10 cellular contexts compared by ENCODE assay signal in genomic region chr12:55828357-55828756, GRCh38. TPM values are rescaled to one million over a fixed set of nuclear protein-coding genes. Genes with fewer than 3 reads are reported as not detected.
DNase-seq lines count a peak whose midpoint lies in the region; ATAC-seq, FAIRE-seq and TF ChIP-seq lines count a peak whose summit lies in the region.
"Had no signal": no experiment of that assay in that cellular context is flagged by ENCODE, and none has a peak within 500 bp of the region (broad histone marks: within the 10 kb centered on the region; RNA-seq: fewer than 3 reads in every experiment).

No MANE protein-coding gene starts in this region.

- H3K27me3 ChIP-seq in HepG2 (ENCODE audit: control insufficient read depth in 1 of 2, insufficient read depth in 2 of 2, low read length in 2 of 2) = no peaks in the 10 kb centered on the region; a peak in 1 of 5 replicates
- H3K27me3 ChIP-seq in thyroid gland = no peaks in the 10 kb centered on the region

- TF ChIP-seq CTCF in HepG2 (CRISPR knock-in tag; IDR thresholded peaks at IDR 0.05) (no peak), thyroid gland (IDR thresholded peaks at IDR 0.05) (no peak)

- in situ Hi-C loops in HepG2 (cut with HindIII; ENCODE audit: extremely low pct_ligation_motif_present, low pct_unique_long_range_greater_than_20kb) = no loop called here

- H3K4me1 Mint-ChIP-seq in activated naive CD8-positive, alpha-beta T cell treated with anti-CD3 and anti-CD28 coated beads, Interleukin-2, amount 10 ng/mL, durations not matched to agents 7 days and 5 days = peaks cover 45% of the 10 kb centered on the region

- no peaks in the 10 kb centered on the region for H3K9me3 Mint-ChIP-seq in activated naive CD8-positive, alpha-beta T cell treated with anti-CD3 and anti-CD28 coated beads, Interleukin-2, amount 10 ng/mL, durations not matched to agents 7 days and 5 days

- no peaks in the 10 kb centered on the region for H3K9me3 ChIP-seq in HepG2 (ENCODE audit: low read length)
- H3K9me3 ChIP-seq in thyroid gland = no peaks in the 10 kb centered on the region

- peak overlapping the region; percentile 99 for H3K4me3 Mint-ChIP-seq in activated naive CD8-positive, alpha-beta T cell treated with anti-CD3 and anti-CD28 coated beads, Interleukin-2, amount 10 ng/mL, durations not matched to agents 7 days and 5 days

- TF ChIP-seq POLR2A in HepG2 (IDR thresholded peaks at IDR 0.05; ENCODE audit: insufficient read depth in 1 of 2, low read depth in 2 of 2, low read length in 2 of 2) (no peak), thyroid gland (IDR thresholded peaks at IDR 0.05) (no peak)

- H3K36me3 ChIP-seq in HepG2 (replicated peaks in 1 of 2; ENCODE audit: control insufficient read depth in 1 of 2, insufficient read depth in 2 of 2, low read length in 2 of 2) (no peaks in the 10 kb centered on the region), thyroid gland (no peaks in the 10 kb centered on the region)

- H3K27ac Mint-ChIP-seq in activated naive CD8-positive, alpha-beta T cell treated with anti-CD3 and anti-CD28 coated beads, Interleukin-2, amount 10 ng/mL, durations not matched to agents 7 days and 5 days = peak overlapping the region; percentile 97

- CTCF ChIA-PET in HepG2 (lab: Yijun Ruan, JAX; ENCODE audit: low intra/inter-chr PET ratio, low total read pairs) = no interaction called here

- H2AFZ ChIP-seq in HepG2 (ENCODE audit: low read length) = no peak overlapping the region

- H3K27me3 Mint-ChIP-seq in activated naive CD8-positive, alpha-beta T cell treated with anti-CD3 and anti-CD28 coated beads, Interleukin-2, amount 10 ng/mL, durations not matched to agents 7 days and 5 days = no peaks in the 10 kb centered on the region

- no TSS peak for BruUV-seq in HepG2 (replicated peaks; lab: Mats Ljungman, UMichigan)

- H3K4me1 ChIP-seq in HepG2 (ENCODE audit: insufficient read depth, low read length) (peaks cover 63% of the 10 kb centered on the region), thyroid gland (peaks cover 42 to 48% of the 10 kb centered on the region in 2 donors)

- H3K79me2 ChIP-seq in HepG2 (ENCODE audit: insufficient read depth, low read length) = peaks cover 31% of the 10 kb centered on the region

- H3K27ac ChIP-seq in HepG2 (ENCODE audit: extremely low read length, insufficient read depth, low read length) (peak overlapping the region; percentile 93), thyroid gland (peak overlapping the region in 2 of 3 donors; percentile 77 to 91)

- ATAC-seq in activated naive CD8-positive, alpha-beta T cell treated with anti-CD3 and anti-CD28 coated beads, Interleukin-2, amount 10 ng/mL, durations not matched to agents 7 days and 5 days (ENCODE audit: low read depth) = no peak
- ATAC-seq in HepG2 = no peak
- no peak for ATAC-seq in HG02840 (IDR thresholded peaks at IDR 0.05; ENCODE audit: low FRiP score, unreplicated experiment)

- peak overlapping the region; percentile 71; the same call in 1 of the 2 replicates for H3K9ac ChIP-seq in HepG2 (ENCODE audit: insufficient read depth, low read depth, low read length)

- no peak for FAIRE-seq in HepG2 (lab: Jason Lieb, UNC)
- FAIRE-seq: frontal cortex had no signal

- intact Hi-C loops in HepG2 (cut with micrococcal nuclease; ENCODE audit: unreplicated experiment) = no loop called here
- intact Hi-C loops in thyroid gland (cut with DNase I) = no loop called here

- peak overlapping the region; percentile 66 for H3K4me2 ChIP-seq in HepG2 (ENCODE audit: low read depth, low read length)

- H4K20me1 ChIP-seq in HepG2 (ENCODE audit: insufficient read depth, low read length) = no peaks in the 10 kb centered on the region

- peaks cover 15% of the 10 kb centered on the region for H3K36me3 Mint-ChIP-seq in activated naive CD8-positive, alpha-beta T cell treated with anti-CD3 and anti-CD28 coated beads, Interleukin-2, amount 10 ng/mL, durations not matched to agents 7 days and 5 days

- DNase-seq in activated effector memory CD4-positive, alpha-beta T cell treated with anti-CD3 and anti-CD28 coated beads, Interleukin-2, amount 50 U/mL, for 16 hours = peak; percentile 60
- no peak for DNase-seq in activated effector memory CD4-positive, alpha-beta T cell treated with Interleukin-2 at 50 U/mL for 16 hours
- no peak for DNase-seq in activated naive CD8-positive, alpha-beta T cell treated with anti-CD3 and anti-CD28 coated beads, Interleukin-2, amount 10 ng/mL, durations not matched to agents 7 days and 5 days
- no peak for DNase-seq in HepG2 (ENCODE audit: low spot score)
- no peak for DNase-seq in thyroid gland
- no peak for DNase-seq in SIG-M5 treated with dmso at 0.1 percent for 504 hours (lab: John Stamatoyannopoulos, UW; ENCODE audit: unreplicated experiment)
- no peak for DNase-seq in NCI-H345 treated with DMSO at 0.1 percent for 48 hours (lab: John Stamatoyannopoulos, UW; ENCODE audit: unreplicated experiment)

- TF ChIP-seq EP300 in HepG2 (IDR thresholded peaks at IDR 0.05; ENCODE audit: low read depth in 2 of 2, low read length in 2 of 2) (no peak), HepG2 (CRISPR knock-in tag; IDR thresholded peaks at IDR 0.05; ENCODE audit: borderline replicate concordance) (no peak)

- WGBS in HepG2 (ENCODE audit: low lambda C conversion rate) = 93% methylated on average over 2 of the region's 5 CpGs
- 91% methylated on average over 5 of the region's 5 CpGs for WGBS in thyroid gland, 2 donors

- H3K4me3 ChIP-seq in HepG2 (replicated peaks in 1 of 3; ENCODE audit: insufficient read depth in 1 of 3, low read depth in 2 of 3, low read length in 3 of 3) = peak overlapping the region in 2 of 3 experiments; percentile 61 to 87; a peak in 5 of 6 replicates
- H3K4me3 ChIP-seq in thyroid gland (replicated peaks in 1 of 3) = no peak overlapping the region

- TF ChIP-seq RAD21 in HepG2 (CRISPR knock-in tag; IDR thresholded peaks at IDR 0.05) = no peak

- POLR2A ChIA-PET in activated naive CD8-positive, alpha-beta T cell treated with anti-CD3 and anti-CD28 coated beads, Interleukin-2, amount 10 ng/mL, durations not matched to agents 7 days and 5 days (lab: Charles Lee) = interaction anchor here (1.5 to 3.4 kb wide), 4 partner anchors 9 to 105 kb away, joined by 5 to 77 read pairs (median 50); partner anchors contain the start of genes DGKA, ORMDL2, PYM1 and SARNP
- POLR2A ChIA-PET in HepG2 (lab: Yijun Ruan, JAX) = interaction anchor here (1.6 to 7.2 kb wide), 5 partner anchors 9 to 253 kb away, joined by 4 to 206 read pairs (median 26); partner anchors contain the start of genes DGKA, ORMDL2, PYM1 and RAB5B

RNA-seq across cellular contexts. Expression of gene DNAJC14, which starts 1.0 kb away (rescaled TPM):
- total RNA-seq in activated naive CD8-positive, alpha-beta T cell treated with anti-CD3 and anti-CD28 coated beads, Interleukin-2, amount 10 ng/mL, durations not matched to agents 7 days and 5 days = 10 to 100 TPM; 32.3 to 37.9 TPM
- 22.4 and 23.9 TPM in 2 replicates for total RNA-seq in HepG2 (2016; rRNA removed; fragmentation: Illumina TruSeq; extraction: Trizol)
- total RNA-seq in HepG2 (2016; cell fraction: cytosol; rRNA removed; fragmentation: Illumina TruSeq; extraction: Trizol; ENCODE audit: low read depth) = 2.0 and 4.0 TPM in 2 replicates
- total RNA-seq in HepG2 (2016; cell fraction: insoluble cytoplasmic fraction; rRNA removed; fragmentation: Illumina TruSeq; extraction: Trizol) = 16.8 and 27.1 TPM in 2 replicates
- total RNA-seq in HepG2 (2016; cell fraction: membrane; rRNA removed; fragmentation: Illumina TruSeq; extraction: Trizol) = 11.0 and 11.4 TPM in 2 replicates
- total RNA-seq in HepG2 (2016; cell fraction: nucleus; rRNA removed; fragmentation: Illumina TruSeq; extraction: Trizol) = 16.5 and 23.9 TPM in 2 replicates
- 4.3 and 6.4 TPM in 2 replicates for polyA plus RNA-seq in HepG2 (2011; rRNA removed)
- polyA plus RNA-seq in HepG2 (2011; cell fraction: cytosol; rRNA removed) = 5.6 and 8.0 TPM in 2 replicates
- polyA plus RNA-seq in HepG2 (2011; cell fraction: nucleus; rRNA removed) = 4.1 and 5.5 TPM in 2 replicates
- 8.4 and 9.3 TPM in 2 replicates for polyA plus RNA-seq in HepG2 (2012)
- polyA plus RNA-seq in HepG2 (2016; cell fraction: cytosol; fragmentation: Illumina TruSeq; extraction: Trizol; ENCODE audit: low read depth) = 1.6 and 1.7 TPM in 2 replicates
- polyA plus RNA-seq in HepG2 (2016; cell fraction: insoluble cytoplasmic fraction; fragmentation: Illumina TruSeq; extraction: Trizol; ENCODE audit: low read depth) = 14.6 and 15.8 TPM in 2 replicates
- 5.5 and 5.6 TPM in 2 replicates for polyA plus RNA-seq in HepG2 (2016; cell fraction: membrane; fragmentation: Illumina TruSeq; extraction: Trizol; ENCODE audit: low read depth)
- 19.8 and 23.8 TPM in 2 replicates for polyA plus RNA-seq in HepG2 (2016; cell fraction: nucleus; fragmentation: Illumina TruSeq; extraction: Trizol; ENCODE audit: insufficient read depth, low read depth)
- 6.5 and 22.6 TPM in 2 replicates for polyA minus RNA-seq in HepG2 (2011; rRNA and poly(A)+ RNA removed; ENCODE audit: low replicate concordance)
- 3.0 and 5.5 TPM in 2 replicates for polyA minus RNA-seq in HepG2 (2011; cell fraction: cytosol; rRNA and poly(A)+ RNA removed)
- polyA minus RNA-seq in HepG2 (2011; cell fraction: nucleus; rRNA and poly(A)+ RNA removed) = 7.2 and 8.2 TPM in 2 replicates
- total RNA-seq in thyroid gland = 10 to 100 TPM; 39.6 to 49.0 (median 45.1) TPM

RNA-seq across cellular contexts. Expression of gene ORMDL2, which starts 10.5 kb away (rescaled TPM):
- total RNA-seq in activated naive CD8-positive, alpha-beta T cell treated with anti-CD3 and anti-CD28 coated beads, Interleukin-2, amount 10 ng/mL, durations not matched to agents 7 days and 5 days = 10 to 100 TPM; 43.4 to 45.4 TPM
- total RNA-seq in HepG2 (2016; rRNA removed; fragmentation: Illumina TruSeq; extraction: Trizol) = 14.8 and 28.6 TPM in 2 replicates
- 8.9 and 10.8 TPM in 2 replicates for total RNA-seq in HepG2 (2016; cell fraction: cytosol; rRNA removed; fragmentation: Illumina TruSeq; extraction: Trizol; ENCODE audit: low read depth)
- total RNA-seq in HepG2 (2016; cell fraction: insoluble cytoplasmic fraction; rRNA removed; fragmentation: Illumina TruSeq; extraction: Trizol) = 18.4 and 26.4 TPM in 2 replicates
- 8.8 and 10.8 TPM in 2 replicates for total RNA-seq in HepG2 (2016; cell fraction: membrane; rRNA removed; fragmentation: Illumina TruSeq; extraction: Trizol)
- total RNA-seq in HepG2 (2016; cell fraction: nucleus; rRNA removed; fragmentation: Illumina TruSeq; extraction: Trizol) = 20.1 and 21.6 TPM in 2 replicates
- polyA plus RNA-seq in HepG2 (2011; rRNA removed) = 24.0 and 30.2 TPM in 2 replicates
- 17.7 and 25.9 TPM in 2 replicates for polyA plus RNA-seq in HepG2 (2011; cell fraction: cytosol; rRNA removed)
- 10.1 and 18.4 TPM in 2 replicates for polyA plus RNA-seq in HepG2 (2011; cell fraction: nucleus; rRNA removed)
- polyA plus RNA-seq in HepG2 (2012) = 20.8 and 36.4 TPM in 2 replicates
- polyA plus RNA-seq in HepG2 (2016; cell fraction: cytosol; fragmentation: Illumina TruSeq; extraction: Trizol; ENCODE audit: low read depth) = 11.3 and 13.0 TPM in 2 replicates
- polyA plus RNA-seq in HepG2 (2016; cell fraction: insoluble cytoplasmic fraction; fragmentation: Illumina TruSeq; extraction: Trizol; ENCODE audit: low read depth) = 15.1 and 16.1 TPM in 2 replicates
- polyA plus RNA-seq in HepG2 (2016; cell fraction: membrane; fragmentation: Illumina TruSeq; extraction: Trizol; ENCODE audit: low read depth) = 8.1 and 11.2 TPM in 2 replicates
- 36.9 and 39.7 TPM in 2 replicates for polyA plus RNA-seq in HepG2 (2016; cell fraction: nucleus; fragmentation: Illumina TruSeq; extraction: Trizol; ENCODE audit: insufficient read depth, low read depth)
- 41.3 and 201 TPM in 2 replicates for polyA minus RNA-seq in HepG2 (2011; rRNA and poly(A)+ RNA removed; ENCODE audit: low replicate concordance)
- polyA minus RNA-seq in HepG2 (2011; cell fraction: cytosol; rRNA and poly(A)+ RNA removed) = 12.1 and 14.1 TPM in 2 replicates
- 16.2 and 21.8 TPM in 2 replicates for polyA minus RNA-seq in HepG2 (2011; cell fraction: nucleus; rRNA and poly(A)+ RNA removed)
- 10 to 100 TPM; 17.7 to 39.2 (median 23.4) TPM for total RNA-seq in thyroid gland

RNA-seq across cellular contexts. Expression of gene SARNP, which starts 10.8 kb away (rescaled TPM):
- total RNA-seq in activated naive CD8-positive, alpha-beta T cell treated with anti-CD3 and anti-CD28 coated beads, Interleukin-2, amount 10 ng/mL, durations not matched to agents 7 days and 5 days = 10 to 100 TPM; 80.6 to 82.4 TPM
- total RNA-seq in HepG2 (2016; rRNA removed; fragmentation: Illumina TruSeq; extraction: Trizol) (95.4 and 137 TPM in 2 replicates), thyroid gland (10 to 100 TPM; 33.6 to 61.0 (median 52.3) TPM)
- total RNA-seq in HepG2 (2016; cell fraction: cytosol; rRNA removed; fragmentation: Illumina TruSeq; extraction: Trizol; ENCODE audit: low read depth) = 32.7 and 36.6 TPM in 2 replicates
- 95.5 and 155 TPM in 2 replicates for total RNA-seq in HepG2 (2016; cell fraction: insoluble cytoplasmic fraction; rRNA removed; fragmentation: Illumina TruSeq; extraction: Trizol)
- 32.4 and 39.7 TPM in 2 replicates for total RNA-seq in HepG2 (2016; cell fraction: membrane; rRNA removed; fragmentation: Illumina TruSeq; extraction: Trizol)
- total RNA-seq in HepG2 (2016; cell fraction: nucleus; rRNA removed; fragmentation: Illumina TruSeq; extraction: Trizol) = 47.9 and 53.6 TPM in 2 replicates
- polyA plus RNA-seq in HepG2 (2011; rRNA removed) = 46.4 and 59.0 TPM in 2 replicates
- 23.9 and 33.5 TPM in 2 replicates for polyA plus RNA-seq in HepG2 (2011; cell fraction: cytosol; rRNA removed)
- 15.1 and 17.8 TPM in 2 replicates for polyA plus RNA-seq in HepG2 (2011; cell fraction: nucleus; rRNA removed)
- polyA plus RNA-seq in HepG2 (2012) = 47.5 and 49.6 TPM in 2 replicates
- 24.1 and 25.0 TPM in 2 replicates for polyA plus RNA-seq in HepG2 (2016; cell fraction: cytosol; fragmentation: Illumina TruSeq; extraction: Trizol; ENCODE audit: low read depth)
- 123 and 138 TPM in 2 replicates for polyA plus RNA-seq in HepG2 (2016; cell fraction: insoluble cytoplasmic fraction; fragmentation: Illumina TruSeq; extraction: Trizol; ENCODE audit: low read depth)
- polyA plus RNA-seq in HepG2 (2016; cell fraction: membrane; fragmentation: Illumina TruSeq; extraction: Trizol; ENCODE audit: low read depth) = 25.2 and 25.7 TPM in 2 replicates
- 58.8 and 61.1 TPM in 2 replicates for polyA plus RNA-seq in HepG2 (2016; cell fraction: nucleus; fragmentation: Illumina TruSeq; extraction: Trizol; ENCODE audit: insufficient read depth, low read depth)
- polyA minus RNA-seq in HepG2 (2011; rRNA and poly(A)+ RNA removed; ENCODE audit: low replicate concordance) = 41.0 and 49.7 TPM in 2 replicates
- polyA minus RNA-seq in HepG2 (2011; cell fraction: cytosol; rRNA and poly(A)+ RNA removed) = 8.4 and 13.8 TPM in 2 replicates
- 45.7 and 51.5 TPM in 2 replicates for polyA minus RNA-seq in HepG2 (2011; cell fraction: nucleus; rRNA and poly(A)+ RNA removed)

RNA-seq across cellular contexts. Expression of gene MMP19, which starts 14.4 kb away (rescaled TPM):
- total RNA-seq in activated naive CD8-positive, alpha-beta T cell treated with anti-CD3 and anti-CD28 coated beads, Interleukin-2, amount 10 ng/mL, durations not matched to agents 7 days and 5 days = 1 to 10 TPM in 1 of 2 experiments, under 1 TPM in 1; 0.89 to 1.7 TPM
- total RNA-seq in HepG2 (2016; rRNA removed; fragmentation: Illumina TruSeq; extraction: Trizol) = 0.07 TPM in 1 of 2 replicates, not detected in the other
- total RNA-seq in HepG2 (2016; cell fraction: cytosol; rRNA removed; fragmentation: Illumina TruSeq; extraction: Trizol; ENCODE audit: low read depth) = not detected in 2 replicates
- 0.06 TPM in 1 of 2 replicates, not detected in the other for total RNA-seq in HepG2 (2016; cell fraction: insoluble cytoplasmic fraction; rRNA removed; fragmentation: Illumina TruSeq; extraction: Trizol)
- total RNA-seq in HepG2 (2016; cell fraction: membrane; rRNA removed; fragmentation: Illumina TruSeq; extraction: Trizol) = not detected in 2 replicates
- not detected in 2 replicates for total RNA-seq in HepG2 (2016; cell fraction: nucleus; rRNA removed; fragmentation: Illumina TruSeq; extraction: Trizol)
- 0.08 and 0.16 TPM in 2 replicates for polyA plus RNA-seq in HepG2 (2011; rRNA removed)
- 0.08 TPM in 2 replicates for polyA plus RNA-seq in HepG2 (2011; cell fraction: cytosol; rRNA removed)
- polyA plus RNA-seq in HepG2 (2011; cell fraction: nucleus; rRNA removed) = 0.12 and 0.32 TPM in 2 replicates
- 0.08 and 0.19 TPM in 2 replicates for polyA plus RNA-seq in HepG2 (2012)
- not detected in 2 replicates for polyA plus RNA-seq in HepG2 (2016; cell fraction: cytosol; fragmentation: Illumina TruSeq; extraction: Trizol; ENCODE audit: low read depth)
- not detected in 2 replicates for polyA plus RNA-seq in HepG2 (2016; cell fraction: insoluble cytoplasmic fraction; fragmentation: Illumina TruSeq; extraction: Trizol; ENCODE audit: low read depth)
- not detected in 2 replicates for polyA plus RNA-seq in HepG2 (2016; cell fraction: membrane; fragmentation: Illumina TruSeq; extraction: Trizol; ENCODE audit: low read depth)
- not detected in 2 replicates for polyA plus RNA-seq in HepG2 (2016; cell fraction: nucleus; fragmentation: Illumina TruSeq; extraction: Trizol; ENCODE audit: insufficient read depth, low read depth)
- polyA minus RNA-seq in HepG2 (2011; rRNA and poly(A)+ RNA removed; ENCODE audit: low replicate concordance) = not detected in 2 replicates
- polyA minus RNA-seq in HepG2 (2011; cell fraction: cytosol; rRNA and poly(A)+ RNA removed) = not detected in 2 replicates
- polyA minus RNA-seq in HepG2 (2011; cell fraction: nucleus; rRNA and poly(A)+ RNA removed) = not detected in 2 replicates
- 1 to 10 TPM; 2.3 to 4.2 (median 3.4) TPM for total RNA-seq in thyroid gland
- total RNA-seq: frontal cortex, SK-MEL-5 had no signal

Comparison
In these comparisons a context has a peak if more than half of its experiments do, and no peak if none do; other contexts are left out.
1. H3K4me3 ChIP-seq: peak in HepG2 (2 of 3); none in thyroid gland (0 of 3).